ENCODE assay signal across 8 cellular contexts in the genomic region with DNA sequence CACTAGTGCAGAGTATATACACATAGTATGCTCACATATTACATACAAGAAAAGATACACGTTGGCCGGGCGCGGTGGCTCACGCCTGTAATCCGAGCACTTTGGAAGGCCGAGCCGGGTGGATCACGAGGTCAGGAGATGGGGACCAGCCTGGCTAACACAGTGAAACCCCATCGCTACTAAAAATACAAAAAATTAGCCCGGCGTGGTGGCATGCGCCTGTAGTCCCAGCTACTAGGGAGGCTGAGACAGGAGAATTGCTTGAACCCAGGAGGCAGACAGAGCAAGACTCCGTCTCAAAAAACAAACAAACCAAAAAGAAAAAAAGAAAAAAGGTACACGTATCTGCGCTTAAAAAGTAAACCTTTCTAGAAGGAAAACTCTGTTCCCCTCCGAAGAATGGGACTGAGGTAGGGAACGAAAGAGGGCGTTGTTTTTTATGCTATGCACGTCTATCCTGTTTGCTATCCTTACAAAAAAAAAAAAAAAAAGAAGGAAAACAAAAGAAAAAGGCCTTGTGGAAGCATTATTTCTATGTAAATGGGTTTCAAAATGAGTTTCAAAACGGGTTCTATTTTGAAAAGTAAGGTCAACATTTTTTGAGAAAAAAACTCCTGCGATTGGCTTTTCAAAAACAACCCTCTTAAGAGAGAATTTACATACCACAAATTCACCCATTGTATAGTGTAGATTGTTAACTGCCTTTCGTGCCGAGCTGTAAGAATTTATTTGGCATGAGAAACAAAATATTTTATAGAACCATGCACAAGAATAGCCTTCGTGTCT. TPM values are rescaled to one million over a fixed set of nuclear protein-coding genes. Genes with fewer than 3 reads are reported as not detected.
DNase-seq lines count a peak whose midpoint lies in the region; ATAC-seq and TF ChIP-seq lines count a peak whose summit lies in the region.

No MANE protein-coding gene starts in this region.

- peak overlapping the region; percentile 74 for H3K27ac ChIP-seq in SK-N-MC
- no peak overlapping the region for H3K27ac ChIP-seq in neutrophil

- DNase-seq in NCI-H1092 treated with DMSO at 0.1 percent for 48 hours (lab: John Stamatoyannopoulos, UW) (peak; percentile 22), NCI-H1092 (lab: John Stamatoyannopoulos, UW) (no peak), SK-N-MC (ENCODE audit: low read depth, low spot score) (no peak), epithelial cell of proximal tubule (ENCODE audit: low read depth) (no peak), NCI-H1105 treated with DMSO at 0.1 percent for 48 hours (lab: John Stamatoyannopoulos, UW) (no peak), omental fat pad (ENCODE audit: low spot score) (no peak)
- DNase-seq in activated CD4-positive, CD25-positive, alpha-beta regulatory T cell (lab: John Stamatoyannopoulos, UW), result no peak

- TF ChIP-seq CTCF in epithelial cell of proximal tubule (conservative IDR thresholded peaks at IDR 0.05; ENCODE audit: low read depth, low read length), result no peak
- no peak for TF ChIP-seq CTCF in neutrophil (IDR thresholded peaks at IDR 0.05)
- TF ChIP-seq CTCF in omental fat pad (IDR thresholded peaks at IDR 0.05), result no peak

- H3K36me3 ChIP-seq in SK-N-MC (ENCODE audit: insufficient read depth, low read length) (peaks cover 17% of the 10 kb centered on the region), neutrophil (no peaks in the 10 kb centered on the region)

- H3K4me3 ChIP-seq in SK-N-MC, result peak overlapping the region; percentile 81
- H3K4me3 ChIP-seq in epithelial cell of proximal tubule (ENCODE audit: low read depth, low read length), result peak overlapping the region; percentile 77
- H3K4me3 ChIP-seq in neutrophil (ENCODE audit: low read depth in 1 of 2, low read length in 1 of 2), result peak overlapping the region; percentile 71 to 91

- ATAC-seq in omental fat pad (ENCODE audit: low FRiP score), result no peak

- peaks cover 6% of the 10 kb centered on the region for H3K27me3 ChIP-seq in neutrophil

- peaks cover 16 to 23% of the 10 kb centered on the region in 2 experiments for H3K4me1 ChIP-seq in neutrophil (ENCODE audit: control insufficient read depth in 1 of 2, insufficient read depth in 1 of 2, low read depth in 1 of 2, low read length in 1 of 2)

- H3K9ac ChIP-seq in SK-N-MC (ENCODE audit: insufficient read length), result peak overlapping the region; percentile 76

- H3K9me3 ChIP-seq in SK-N-MC (ENCODE audit: low read depth, low read length) (no peaks in the 10 kb centered on the region), neutrophil (no peaks in the 10 kb centered on the region)

RNA-seq across cellular contexts. Expression of a gene that starts 1.2 kb away (rescaled TPM):
- total RNA-seq in epithelial cell of proximal tubule (49.1 and 59.4 TPM in 2 replicates), omental fat pad (10 to 100 TPM; 77.6 to 99.4 (median 88.6) TPM)

RNA-seq across cellular contexts. Expression of a gene that starts 53.0 kb away (rescaled TPM):
- total RNA-seq in epithelial cell of proximal tubule (16.9 and 23.4 TPM in 2 replicates), omental fat pad (10 to 100 TPM; 54.1 to 97.3 (median 88.8) TPM)
